In the genomic region with DNA sequence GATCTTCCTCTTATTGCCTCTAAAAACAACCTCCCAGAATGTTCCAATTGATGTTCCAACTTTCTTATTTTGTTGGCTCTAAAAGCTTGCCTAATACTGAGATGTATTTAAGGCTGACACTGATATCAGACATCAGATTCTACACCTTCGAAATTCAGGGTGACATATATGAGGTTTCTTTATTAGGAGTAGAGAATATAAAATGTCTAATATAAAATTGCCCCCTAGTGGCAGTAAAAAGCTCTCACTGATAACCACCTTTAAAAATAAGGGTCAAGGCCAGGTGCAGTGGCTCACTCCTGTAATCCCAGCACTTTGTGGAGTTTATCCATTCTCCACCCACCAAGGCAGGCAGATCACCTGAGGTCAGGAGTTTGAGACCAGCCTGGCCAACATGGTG, we compare ENCODE assay signal across 8 cellular contexts.
DNase-seq lines count a peak whose midpoint lies in the region; ATAC-seq, FAIRE-seq and TF ChIP-seq lines count a peak whose summit lies in the region.

No MANE protein-coding gene starts in this region.

- H3K27ac ChIP-seq in RWPE1 (no peak overlapping the region), keratinocyte (ENCODE audit: control insufficient read depth, insufficient read depth, low read length) (no peak overlapping the region), caudate nucleus (ENCODE audit: low read depth, low read length) (no peak overlapping the region)

- no peaks in the 10 kb centered on the region for H4K20me1 ChIP-seq in keratinocyte (ENCODE audit: control insufficient read depth, extremely low read depth, insufficient read depth, low read length)

- peak; percentile 48; the same call in 1 of the 2 replicates for TF ChIP-seq CTCF in RWPE1 (conservative IDR thresholded peaks at IDR 0.05; ENCODE audit: low read depth)
- peak; percentile 16 to 40 (median 36) for TF ChIP-seq CTCF in keratinocyte (optimal IDR thresholded peaks at IDR 0.05 in 1 of 3, IDR thresholded peaks at IDR 0.05 in 1 of 3, conservative IDR thresholded peaks at IDR 0.05 in 1 of 3; ENCODE audit: extremely low read depth in 1 of 3, insufficient read depth in 2 of 3, low read length in 3 of 3)

- POLR2A ChIA-PET in RWPE1 (lab: Yijun Ruan, JAX; ENCODE audit: low non-redundant PET): no interaction called here

- no peak overlapping the region for H3K4me3 ChIP-seq in keratinocyte (ENCODE audit: control insufficient read depth in 2 of 3, extremely low read depth in 1 of 3, insufficient read depth in 2 of 3, low read depth in 1 of 3, low read length in 3 of 3)

- CTCF ChIA-PET in RWPE1 (lab: Yijun Ruan, JAX): interaction anchor here (0.6 to 1.0 kb wide), 3 partner anchors 14 to 330 kb away, joined by 3 to 7 read pairs (median 3); no protein-coding TSS in a partner anchor

- no peak overlapping the region for H2AFZ ChIP-seq in keratinocyte (ENCODE audit: control insufficient read depth, low read length)

- H3K4me1 ChIP-seq in keratinocyte (ENCODE audit: control insufficient read depth, extremely low read depth, insufficient read depth, low read length): no peaks in the 10 kb centered on the region

- no peak overlapping the region for H3K9ac ChIP-seq in keratinocyte (ENCODE audit: control insufficient read depth, extremely low read depth, insufficient read depth, low read length)

- ATAC-seq in GM18867 (IDR thresholded peaks at IDR 0.05; ENCODE audit: unreplicated experiment) (peak; percentile 75), HG03439 (IDR thresholded peaks at IDR 0.05; ENCODE audit: unreplicated experiment) (peak; percentile 61)

- DNase-seq in RWPE1 (ENCODE audit: low spot score) (peak; percentile 9), keratinocyte (ENCODE audit: low read depth, low spot score) (no peak), RCC 7860 (ENCODE audit: low spot score) (no peak), MV-4-11 (lab: John Stamatoyannopoulos, UW) (no peak), caudate nucleus (lab: John Stamatoyannopoulos, UW) (no peak), hypothalamus (lab: John Stamatoyannopoulos, UW) (no peak)

- H3K4me2 ChIP-seq in keratinocyte (ENCODE audit: control insufficient read depth, extremely low read depth, insufficient read depth, low read depth, low read length): no peak overlapping the region

- H3K9me1 ChIP-seq in keratinocyte (ENCODE audit: control insufficient read depth, extremely low read depth, insufficient read depth, low read length): no peaks in the 10 kb centered on the region

- H3K36me3 ChIP-seq in keratinocyte (ENCODE audit: control insufficient read depth in 2 of 2, extremely low read depth in 1 of 2, insufficient read depth in 2 of 2, low read length in 2 of 2): no peaks in the 10 kb centered on the region

- FAIRE-seq in keratinocyte (lab: Jason Lieb, UNC): no peak
- FAIRE-seq in RCC 7860 (lab: Jason Lieb, UNC): no peak

- no peaks in the 10 kb centered on the region for H3K27me3 ChIP-seq in keratinocyte (ENCODE audit: control insufficient read depth, extremely low read depth, insufficient read depth, low read length)

- H3K9me3 ChIP-seq in keratinocyte (ENCODE audit: control insufficient read depth, low read depth, low read length): no peaks in the 10 kb centered on the region

- no peaks in the 10 kb centered on the region for H3K79me2 ChIP-seq in keratinocyte (ENCODE audit: control insufficient read depth, insufficient read depth, low read length)

- dilution Hi-C loops in keratinocyte (cut with MboI; ENCODE audit: extremely low pct_ligation_motif_present, low sequenced_read_pairs): no loop called here
